In the genomic region with DNA sequence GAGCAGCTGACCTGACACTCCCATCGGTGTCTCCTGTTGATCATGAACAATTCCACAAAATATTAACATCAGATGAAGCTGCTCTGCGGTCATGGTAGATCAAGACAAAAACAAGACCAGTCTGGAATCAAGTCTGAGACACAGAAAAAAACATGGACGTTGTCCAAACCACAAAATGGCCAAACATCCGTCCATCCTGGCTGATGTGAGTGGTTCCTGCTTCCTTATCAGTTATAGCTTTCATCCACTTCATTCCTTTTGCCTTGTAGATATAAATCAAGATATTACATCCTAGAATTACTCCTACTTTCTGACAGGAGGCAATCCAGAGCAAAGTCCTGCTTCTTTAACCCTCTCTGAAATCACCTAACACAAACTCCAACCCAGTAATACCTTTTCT, we compare ENCODE assay signal across 20 cellular contexts. TPM values are rescaled to one million over a fixed set of nuclear protein-coding genes. Genes with fewer than 3 reads are reported as not detected.
DNase-seq lines count a peak whose midpoint lies in the region; FAIRE-seq and TF ChIP-seq lines count a peak whose summit lies in the region.
"Had no signal": no experiment of that assay in that cellular context is flagged by ENCODE, and none has a peak within 500 bp of the region (broad histone marks: within the 10 kb centered on the region; RNA-seq: fewer than 3 reads in every experiment).

No MANE protein-coding gene starts in this region.

- H3K27me3 Mint-ChIP-seq in astrocyte (ENCODE audit: low read depth, unreplicated experiment) = peaks cover 6% of the 10 kb centered on the region
- H3K27me3 Mint-ChIP-seq in activated T-helper 1 cell treated with anti-CD3 and anti-CD28 coated beads, Interleukin-12 subunit alpha, Interleukin-12 subunit beta, Interleukin-2, Interleukin-4 antibody, amounts not matched to agents 30 ng/mL and 10 ng/mL and 1 ng/mL, durations not matched to agents 14 hours and 24 hours and 36 hours (ENCODE audit: insufficient read depth) = peaks cover 3% of the 10 kb centered on the region
- H3K27me3 Mint-ChIP-seq in immature natural killer cell (ENCODE audit: low read depth in 3 of 3) = peaks cover 0 to 9% (median 1%) of the 10 kb centered on the region in 3 donors

- H3K9ac ChIP-seq in astrocyte (ENCODE audit: low read length) = no peak overlapping the region

- H3K9me3 Mint-ChIP-seq in astrocyte (ENCODE audit: unreplicated experiment) (no peaks in the 10 kb centered on the region), immature natural killer cell (no peaks in the 10 kb centered on the region)
- H3K9me3 Mint-ChIP-seq in activated T-helper 1 cell treated with anti-CD3 and anti-CD28 coated beads, Interleukin-12 subunit alpha, Interleukin-12 subunit beta, Interleukin-2, Interleukin-4 antibody, amounts not matched to agents 30 ng/mL and 10 ng/mL and 1 ng/mL, durations not matched to agents 14 hours and 24 hours and 36 hours = no peaks in the 10 kb centered on the region
- H3K9me3 Mint-ChIP-seq: activated CD4-positive, alpha-beta memory T cell treated with anti-CD3 and anti-CD28 coated beads, Interleukin-2, amount 10 ng/mL, durations not matched to agents 7 days and 5 days; natural killer cell treated with Interleukin-12 subunit alpha and Interleukin-12 subunit beta and Interleukin-15 and Interleukin-18, amount 100 ng/mL, for 72 hours had no signal

- peaks cover 7% of the 10 kb centered on the region for H3K4me1 Mint-ChIP-seq in astrocyte (ENCODE audit: low read depth, unreplicated experiment)
- no peaks in the 10 kb centered on the region for H3K4me1 Mint-ChIP-seq in activated T-helper 1 cell treated with anti-CD3 and anti-CD28 coated beads, Interleukin-12 subunit alpha, Interleukin-12 subunit beta, Interleukin-2, Interleukin-4 antibody, amounts not matched to agents 30 ng/mL and 10 ng/mL and 1 ng/mL, durations not matched to agents 14 hours and 24 hours and 36 hours (ENCODE audit: low read depth)
- H3K4me1 Mint-ChIP-seq in immature natural killer cell = no peaks in the 10 kb centered on the region
- H3K4me1 Mint-ChIP-seq: activated CD4-positive, alpha-beta memory T cell treated with anti-CD3 and anti-CD28 coated beads, Interleukin-2, amount 10 ng/mL, durations not matched to agents 7 days and 5 days; endodermal cell had no signal

- no peaks in the 10 kb centered on the region for H4K20me1 ChIP-seq in astrocyte (ENCODE audit: insufficient read depth, low read length)

- no peaks in the 10 kb centered on the region for H3K79me2 ChIP-seq in astrocyte (ENCODE audit: insufficient read depth, low read length)

- peak overlapping the region; percentile 45 for H3K4me3 Mint-ChIP-seq in astrocyte (ENCODE audit: unreplicated experiment)
- H3K4me3 Mint-ChIP-seq in activated T-helper 1 cell treated with anti-CD3 and anti-CD28 coated beads, Interleukin-12 subunit alpha, Interleukin-12 subunit beta, Interleukin-2, Interleukin-4 antibody, amounts not matched to agents 30 ng/mL and 10 ng/mL and 1 ng/mL, durations not matched to agents 14 hours and 24 hours and 36 hours = no peak overlapping the region
- H3K4me3 Mint-ChIP-seq in immature natural killer cell = no peak overlapping the region
- H3K4me3 Mint-ChIP-seq: activated CD4-positive, alpha-beta memory T cell treated with anti-CD3 and anti-CD28 coated beads, Interleukin-2, amount 10 ng/mL, durations not matched to agents 7 days and 5 days; endodermal cell; natural killer cell treated with Interleukin-12 subunit alpha and Interleukin-12 subunit beta and Interleukin-15 and Interleukin-18, amount 100 ng/mL, for 72 hours had no signal

- H3K36me3 ChIP-seq in astrocyte (ENCODE audit: insufficient read depth, low read length) = no peaks in the 10 kb centered on the region
- H3K36me3 ChIP-seq: ascending aorta, heart left ventricle, uterus had no signal

- peaks cover 5% of the 10 kb centered on the region for H3K4me1 ChIP-seq in astrocyte (ENCODE audit: insufficient read depth, low read length)
- H3K4me1 ChIP-seq: ascending aorta, heart left ventricle, uterus had no signal

- no peak for TF ChIP-seq CTCF in astrocyte (IDR thresholded peaks at IDR 0.05; ENCODE audit: insufficient read depth, low read depth, low read length)

- peak; percentile 59 for FAIRE-seq in astrocyte (lab: Jason Lieb, UNC)

- intact Hi-C loops in activated T-helper 1 cell treated with anti-CD3 and anti-CD28 coated beads, Interleukin-12 subunit alpha, Interleukin-12 subunit beta, Interleukin-2, Interleukin-4 antibody, amounts not matched to agents 30 ng/mL and 10 ng/mL and 1 ng/mL, durations not matched to agents 14 hours and 24 hours and 36 hours (cut with micrococcal nuclease) = no loop called here

- H3K27ac Mint-ChIP-seq in astrocyte (ENCODE audit: unreplicated experiment) (no peak overlapping the region), immature natural killer cell (no peak overlapping the region)
- no peak overlapping the region for H3K27ac Mint-ChIP-seq in activated T-helper 1 cell treated with anti-CD3 and anti-CD28 coated beads, Interleukin-12 subunit alpha, Interleukin-12 subunit beta, Interleukin-2, Interleukin-4 antibody, amounts not matched to agents 30 ng/mL and 10 ng/mL and 1 ng/mL, durations not matched to agents 14 hours and 24 hours and 36 hours
- H3K27ac Mint-ChIP-seq: activated CD4-positive, alpha-beta memory T cell treated with anti-CD3 and anti-CD28 coated beads, Interleukin-2, amount 10 ng/mL, durations not matched to agents 7 days and 5 days; endodermal cell; natural killer cell treated with Interleukin-12 subunit alpha and Interleukin-12 subunit beta and Interleukin-15 and Interleukin-18, amount 100 ng/mL, for 72 hours had no signal

- DNase-seq in COLO829 (ENCODE audit: low spot score) (peak; percentile 65), LHCN-M2 (ENCODE audit: low read depth) (peak; percentile 49), astrocyte (ENCODE audit: low read depth) (peak; percentile 76), iris pigment epithelial cell (ENCODE audit: low read depth) (peak; percentile 86), T-helper 2 cell (no peak), MV-4-11 (lab: John Stamatoyannopoulos, UW) (no peak), immature natural killer cell (no peak)
- DNase-seq in activated T-helper 1 cell treated with anti-CD3 and anti-CD28 coated beads, Interleukin-12 subunit alpha, Interleukin-12 subunit beta, Interleukin-2, Interleukin-4 antibody, amounts not matched to agents 30 ng/mL and 10 ng/mL and 1 ng/mL, durations not matched to agents 14 hours and 24 hours and 36 hours (ENCODE audit: low spot score) = no peak
- DNase-seq: activated CD4-positive, alpha-beta memory T cell treated with anti-CD3 and anti-CD28 coated beads, Interleukin-2, amount 10 ng/mL, durations not matched to agents 7 days and 5 days; activated effector memory CD4-positive, alpha-beta T cell treated with Interleukin-2 at 50 U/mL for 16 hours; endodermal cell; GOT3; heart left ventricle; stimulated activated naive CD4-positive, alpha-beta T cell treated with Interleukin-2 at 50 U/mL for 16 hours; T1000; uterus had no signal

- no peak overlapping the region for H3K4me3 ChIP-seq in astrocyte (ENCODE audit: insufficient read depth, low read depth, low read length)
- H3K4me3 ChIP-seq: ascending aorta, heart left ventricle, uterus had no signal

- H3K27ac ChIP-seq in astrocyte (ENCODE audit: low read depth, low read length) = no peak overlapping the region
- H3K27ac ChIP-seq: ascending aorta, heart left ventricle, uterus had no signal

- no peaks in the 10 kb centered on the region for H3K36me3 Mint-ChIP-seq in astrocyte (ENCODE audit: low read depth, unreplicated experiment)
- H3K36me3 Mint-ChIP-seq in activated T-helper 1 cell treated with anti-CD3 and anti-CD28 coated beads, Interleukin-12 subunit alpha, Interleukin-12 subunit beta, Interleukin-2, Interleukin-4 antibody, amounts not matched to agents 30 ng/mL and 10 ng/mL and 1 ng/mL, durations not matched to agents 14 hours and 24 hours and 36 hours (ENCODE audit: low read depth) = no peaks in the 10 kb centered on the region
- H3K36me3 Mint-ChIP-seq in immature natural killer cell = no peaks in the 10 kb centered on the region
- H3K36me3 Mint-ChIP-seq: natural killer cell treated with Interleukin-12 subunit alpha and Interleukin-12 subunit beta and Interleukin-15 and Interleukin-18, amount 100 ng/mL, for 72 hours had no signal

- H3K4me2 ChIP-seq in astrocyte (ENCODE audit: low read length) = peak overlapping the region; percentile 29

- no peaks in the 10 kb centered on the region for H3K27me3 ChIP-seq in astrocyte (ENCODE audit: insufficient read depth, low read length)
- H3K27me3 ChIP-seq: ascending aorta, heart left ventricle, uterus had no signal

- H2AFZ ChIP-seq in astrocyte (ENCODE audit: low read depth, low read length) = no peak overlapping the region

- no peaks in the 10 kb centered on the region for H3K9me3 ChIP-seq in astrocyte (ENCODE audit: insufficient read depth, low read depth, low read length)
- H3K9me3 ChIP-seq: ascending aorta, heart left ventricle, uterus had no signal

RNA-seq across cellular contexts. Expression of a gene that starts 28.8 kb away (rescaled TPM):
- total RNA-seq in LHCN-M2 (2014; rRNA removed) (1.8 and 3.2 TPM in 2 replicates), astrocyte (62.0 and 65.0 TPM in 2 replicates)
- 2.6 TPM for polyA plus RNA-seq in LHCN-M2 (2012)
- total RNA-seq in activated T-helper 1 cell treated with anti-CD3 and anti-CD28 coated beads, Interleukin-12 subunit alpha, Interleukin-12 subunit beta, Interleukin-2, Interleukin-4 antibody, amounts not matched to agents 30 ng/mL and 10 ng/mL and 1 ng/mL, durations not matched to agents 14 hours and 24 hours and 36 hours = 0.36 and 0.42 TPM in 2 replicates
- polyA plus RNA-seq in immature natural killer cell = under 1 TPM in 2 of 3 donors, not detected in 1; 0.20 to 0.32 TPM
- total RNA-seq: ascending aorta had no signal
- polyA plus RNA-seq: BJ, heart left ventricle had no signal

RNA-seq across cellular contexts. Expression of a gene that starts 33.4 kb away (rescaled TPM):
- total RNA-seq in LHCN-M2 (2014; rRNA removed) (36.6 and 41.2 TPM in 2 replicates), astrocyte (57.7 and 58.2 TPM in 2 replicates)
- 57.0 TPM for polyA plus RNA-seq in LHCN-M2 (2012)
- total RNA-seq in activated T-helper 1 cell treated with anti-CD3 and anti-CD28 coated beads, Interleukin-12 subunit alpha, Interleukin-12 subunit beta, Interleukin-2, Interleukin-4 antibody, amounts not matched to agents 30 ng/mL and 10 ng/mL and 1 ng/mL, durations not matched to agents 14 hours and 24 hours and 36 hours = 72.2 and 72.3 TPM in 2 replicates
- polyA plus RNA-seq in immature natural killer cell = 10 to 100 TPM; 76.0 to 88.2 (median 85.3) TPM

RNA-seq across cellular contexts. Expression of a gene that starts 33.5 kb away (rescaled TPM):
- 43.9 and 53.2 TPM in 2 replicates for total RNA-seq in LHCN-M2 (2014; rRNA removed)
- polyA plus RNA-seq in LHCN-M2 (2012) = 93.3 TPM
- 88.2 and 101 TPM in 2 replicates for total RNA-seq in astrocyte
- total RNA-seq in activated T-helper 1 cell treated with anti-CD3 and anti-CD28 coated beads, Interleukin-12 subunit alpha, Interleukin-12 subunit beta, Interleukin-2, Interleukin-4 antibody, amounts not matched to agents 30 ng/mL and 10 ng/mL and 1 ng/mL, durations not matched to agents 14 hours and 24 hours and 36 hours = 112 and 119 TPM in 2 replicates
- 100 to 1,000 TPM in 2 of 3 donors, 10 to 100 TPM in 1; 92.6 to 118 (median 108) TPM for polyA plus RNA-seq in immature natural killer cell

RNA-seq across cellular contexts. Expression of a gene that starts 37.9 kb away (rescaled TPM):
- total RNA-seq in LHCN-M2 (2014; rRNA removed) = not detected in 2 replicates
- polyA plus RNA-seq in LHCN-M2 (2012) = not detected
- 0.24 TPM in 1 of 2 replicates, not detected in the other for total RNA-seq in astrocyte
- not detected in 2 replicates for total RNA-seq in activated T-helper 1 cell treated with anti-CD3 and anti-CD28 coated beads, Interleukin-12 subunit alpha, Interleukin-12 subunit beta, Interleukin-2, Interleukin-4 antibody, amounts not matched to agents 30 ng/mL and 10 ng/mL and 1 ng/mL, durations not matched to agents 14 hours and 24 hours and 36 hours
- polyA plus RNA-seq in immature natural killer cell = not detected
- total RNA-seq: activated CD4-positive, alpha-beta memory T cell treated with anti-CD3 and anti-CD28 coated beads, Interleukin-2, amount 10 ng/mL, durations not matched to agents 7 days and 5 days; ascending aorta; endodermal cell; heart left ventricle; left lobe of liver; natural killer cell treated with Interleukin-12 subunit alpha and Interleukin-12 subunit beta and Interleukin-15 and Interleukin-18, amount 100 ng/mL, for 72 hours had no signal
- polyA plus RNA-seq: BJ, heart left ventricle had no signal

RNA-seq across cellular contexts. Expression of a gene that starts 47.2 kb away (rescaled TPM):
- total RNA-seq in LHCN-M2 (2014; rRNA removed) (25.4 and 30.4 TPM in 2 replicates), astrocyte (54.3 and 60.8 TPM in 2 replicates)
- polyA plus RNA-seq in LHCN-M2 (2012) = 32.6 TPM
- total RNA-seq in activated T-helper 1 cell treated with anti-CD3 and anti-CD28 coated beads, Interleukin-12 subunit alpha, Interleukin-12 subunit beta, Interleukin-2, Interleukin-4 antibody, amounts not matched to agents 30 ng/mL and 10 ng/mL and 1 ng/mL, durations not matched to agents 14 hours and 24 hours and 36 hours = 24.9 and 26.5 TPM in 2 replicates
- 10 to 100 TPM; 17.0 to 20.6 (median 20.2) TPM for polyA plus RNA-seq in immature natural killer cell

Comparison
In these comparisons a context has a peak if more than half of its experiments do, and no peak if none do; other contexts are left out.
1. DNase-seq: peak in COLO829 (single experiment), LHCN-M2 (single experiment), astrocyte (single experiment) and iris pigment epithelial cell (single experiment); none in activated T-helper 1 cell treated with anti-CD3 and anti-CD28 coated beads, Interleukin-12 subunit alpha, Interleukin-12 subunit beta, Interleukin-2, Interleukin-4 antibody, amounts not matched to agents 30 ng/mL and 10 ng/mL and 1 ng/mL, durations not matched to agents 14 hours and 24 hours and 36 hours (single experiment), T-helper 2 cell (0 of 5), MV-4-11 (single experiment) and immature natural killer cell (0 of 3).
2. RNA of a gene that starts 28.8 kb away (total RNA-seq): 62.0 to 65.0 TPM in astrocyte; 1.8 to 3.2 TPM in LHCN-M2 and 0.36 to 0.42 TPM in activated T-helper 1 cell treated with anti-CD3 and anti-CD28 coated beads, Interleukin-12 subunit alpha, Interleukin-12 subunit beta, Interleukin-2, Interleukin-4 antibody, amounts not matched to agents 30 ng/mL and 10 ng/mL and 1 ng/mL, durations not matched to agents 14 hours and 24 hours and 36 hours; every median in the first group is over 10 times any median in the second.